Comparison of ENCODE assay signal across 8 cellular contexts in genomic region chr12:24997970-24998582, GRCh38. TPM values are rescaled to one million over a fixed set of nuclear protein-coding genes. Genes with fewer than 3 reads are reported as not detected.
DNase-seq lines count a peak whose midpoint lies in the region; ATAC-seq and TF ChIP-seq lines count a peak whose summit lies in the region.

No MANE protein-coding gene starts in this region.

- DNase-seq in GM13977 (ENCODE audit: low spot score) (peak; percentile 61), LHCN-M2 (ENCODE audit: low read depth) (peak; percentile 92), type B pancreatic cell (ENCODE audit: extremely low spot score, unreplicated experiment) (no peak), DMS153 (lab: John Stamatoyannopoulos, UW) (no peak), NCI-H1436 (lab: John Stamatoyannopoulos, UW) (no peak)
- no peak for DNase-seq in activated CD4-positive, alpha-beta T cell treated with anti-CD3 and anti-CD28 coated beads for 1 hour

- H3K4me1 Mint-ChIP-seq in type B pancreatic cell (ENCODE audit: unreplicated experiment): peaks cover 7% of the 10 kb centered on the region

- no peaks in the 10 kb centered on the region for H3K9me3 Mint-ChIP-seq in type B pancreatic cell

- peak; percentile 78 for ATAC-seq in GM21717 (IDR thresholded peaks at IDR 0.05; ENCODE audit: unreplicated experiment)
- ATAC-seq in esophagus mucosa: peak; percentile 79

- H3K4me3 Mint-ChIP-seq in type B pancreatic cell: peak overlapping the region; percentile 12

- in situ Hi-C loops in GM13977 (cut with MboI; ENCODE audit: low pct_unique_long_range_greater_than_20kb, low sequenced_read_pairs, unreplicated experiment): loop anchor here (10.0 kb wide), 1 partner anchor 57 kb away; a partner anchor contains a TSS

- H3K27me3 Mint-ChIP-seq in type B pancreatic cell: peaks cover 5% of the 10 kb centered on the region

- H3K36me3 Mint-ChIP-seq in type B pancreatic cell: no peaks in the 10 kb centered on the region

- TF ChIP-seq CTCF in GM13977 (IDR thresholded peaks at IDR 0.05; ENCODE audit: extremely low read depth, insufficient read depth, missing control alignments) (no peak), type B pancreatic cell (conservative IDR thresholded peaks at IDR 0.05) (no peak)

- H3K27ac Mint-ChIP-seq in type B pancreatic cell: peak overlapping the region; percentile 12

RNA-seq across cellular contexts. Expression of gene BCAT1, which starts 49.2 kb away (rescaled TPM):
- 35.8 and 47.6 TPM in 2 replicates for total RNA-seq in LHCN-M2 (2014; rRNA removed)
- 18.3 TPM for polyA plus RNA-seq in LHCN-M2 (2012)
- 8.9 TPM for total RNA-seq in esophagus mucosa
- 153 and 573 TPM in 2 replicates for total RNA-seq in type B pancreatic cell (ENCODE audit: low replicate concordance)

Comparison
In these comparisons a context has a peak if more than half of its experiments do, and no peak if none do; other contexts are left out.
1. DNase-seq: peak in GM13977 (single experiment) and LHCN-M2 (single experiment); none in type B pancreatic cell (single experiment), DMS153 (single experiment), activated CD4-positive, alpha-beta T cell treated with anti-CD3 and anti-CD28 coated beads for 1 hour (single experiment) and NCI-H1436 (single experiment).